8 cellular contexts compared by ENCODE assay signal in genomic region chr12:123670882-123671728, GRCh38. TPM values are rescaled to one million over a fixed set of nuclear protein-coding genes. Genes with fewer than 3 reads are reported as not detected.
DNase-seq lines count a peak whose midpoint lies in the region; ATAC-seq, FAIRE-seq and TF ChIP-seq lines count a peak whose summit lies in the region.

Gene TCTN2, plus strand, starts transcription at chr12:123671113. Its CDS starts 128 bp downstream, at chr12:123671241.

- intact Hi-C loops in Caco-2 (cut with micrococcal nuclease; ENCODE audit: unreplicated experiment) = loop anchor here (5.0 kb wide), 1 partner anchor 39 kb away; the partner anchor contains the start of genes EIF2B1 and GTF2H3

- no peaks in the 10 kb centered on the region for H3K27me3 Mint-ChIP-seq in Caco-2 (ENCODE audit: insufficient read depth, unreplicated experiment)
- H3K27me3 Mint-ChIP-seq in activated CD8-positive, alpha-beta memory T cell treated with anti-CD3 and anti-CD28 coated beads, Interleukin-2, amount 10 ng/mL, durations not matched to agents 7 days and 5 days = no peaks in the 10 kb centered on the region

- H3K27ac Mint-ChIP-seq in Caco-2 (ENCODE audit: unreplicated experiment) = peak within 1 kb of the TSS; percentile 57
- H3K27ac Mint-ChIP-seq in activated CD8-positive, alpha-beta memory T cell treated with anti-CD3 and anti-CD28 coated beads, Interleukin-2, amount 10 ng/mL, durations not matched to agents 7 days and 5 days = peak within 1 kb of the TSS; percentile 19

- H3K4me1 ChIP-seq in Caco-2 = no peaks in the 10 kb centered on the region
- H3K4me1 ChIP-seq in mesodermal cell (ENCODE audit: control insufficient read depth, insufficient read depth, low read length, poor library complexity, severe bottlenecking) = no peaks in the 10 kb centered on the region

- no peak within 1 kb of the TSS for H3K27ac ChIP-seq in mesodermal cell (ENCODE audit: low read depth, low read length, severe bottlenecking)

- POLR2A ChIA-PET in Caco-2 (lab: Charles Lee) = no interaction called here

- TF ChIP-seq CTCF in Caco-2 (IDR thresholded peaks at IDR 0.05; ENCODE audit: insufficient read depth in 1 of 2, low read depth in 1 of 2, low read length in 1 of 2, severe bottlenecking in 1 of 2, unreplicated experiment in 1 of 2) = no peak

- ATAC-seq in GM21423 (IDR thresholded peaks at IDR 0.05; ENCODE audit: unreplicated experiment) = peak; percentile 98
- ATAC-seq in activated CD8-positive, alpha-beta memory T cell treated with anti-CD3 and anti-CD28 coated beads, Interleukin-2, amount 10 ng/mL, durations not matched to agents 7 days and 5 days = peak; percentile 100

- peak; percentile 65 for FAIRE-seq in endometrium (lab: Jason Lieb, UNC)

- 2 to 4% methylated on average over 43 to 49 of the region's 53 CpGs for WGBS in mesodermal cell (ENCODE audit: insufficient coverage in 2 of 2), 2 experiments

- H3K9me3 ChIP-seq in Caco-2 (no peaks in the 10 kb centered on the region), mesodermal cell (ENCODE audit: control insufficient read depth, low read length) (no peaks in the 10 kb centered on the region)

- H3K4me3 ChIP-seq in Caco-2 (ENCODE audit: low read depth, low read length) (peak within 1 kb of the TSS; percentile 92), mesodermal cell (ENCODE audit: extremely low read depth, insufficient read depth, low read length, poor library complexity, severe bottlenecking) (peak within 1 kb of the TSS; percentile 62)

- DNase-seq in Caco-2 = peak; percentile 94 to 95
- DNase-seq in HUDEP-2 (lab: John Stamatoyannopoulos, UW; ENCODE audit: unreplicated experiment in 76 of 76) = peak in 75 of 76 experiments; percentile 27 to 96 (median 91)
- DNase-seq in NOMO-1 treated with dmso at 0.1 percent for 144 hours (lab: John Stamatoyannopoulos, UW; ENCODE audit: unreplicated experiment) = peak; percentile 76
- DNase-seq in activated CD8-positive, alpha-beta memory T cell treated with anti-CD3 and anti-CD28 coated beads, Interleukin-2, amount 10 ng/mL, durations not matched to agents 7 days and 5 days = peak; percentile 97
- DNase-seq in stimulated activated CD8-positive, alpha-beta memory T cell treated with anti-CD3 and anti-CD28 coated beads, Interleukin-15, amount 100 ng/mL, for 1 hour (ENCODE audit: low read depth) = peak; percentile 88

- peaks cover 8% of the 10 kb centered on the region for H3K4me1 Mint-ChIP-seq in Caco-2 (ENCODE audit: low read depth, unreplicated experiment)
- H3K4me1 Mint-ChIP-seq in activated CD8-positive, alpha-beta memory T cell treated with anti-CD3 and anti-CD28 coated beads, Interleukin-2, amount 10 ng/mL, durations not matched to agents 7 days and 5 days = peaks cover 10% of the 10 kb centered on the region

- no peaks in the 10 kb centered on the region for H3K9me3 Mint-ChIP-seq in Caco-2 (ENCODE audit: unreplicated experiment)
- H3K9me3 Mint-ChIP-seq in activated CD8-positive, alpha-beta memory T cell treated with anti-CD3 and anti-CD28 coated beads, Interleukin-2, amount 10 ng/mL, durations not matched to agents 7 days and 5 days (ENCODE audit: low read depth) = no peaks in the 10 kb centered on the region

- H3K36me3 ChIP-seq in Caco-2 (ENCODE audit: control insufficient read depth, insufficient read depth, low read length) (no peaks in the 10 kb centered on the region), mesodermal cell (ENCODE audit: control insufficient read depth, insufficient read depth, low read length) (peaks cover 26% of the 10 kb centered on the region)

- BruUV-seq in Caco-2 (replicated peaks; lab: Mats Ljungman, UMichigan) = TSS peak; percentile 50

- peak within 1 kb of the TSS; percentile 80 for H3K4me3 Mint-ChIP-seq in Caco-2 (ENCODE audit: unreplicated experiment)
- H3K4me3 Mint-ChIP-seq in activated CD8-positive, alpha-beta memory T cell treated with anti-CD3 and anti-CD28 coated beads, Interleukin-2, amount 10 ng/mL, durations not matched to agents 7 days and 5 days = peak within 1 kb of the TSS; percentile 79

- H3K27me3 ChIP-seq in Caco-2 (replicated peaks; ENCODE audit: control insufficient read depth, insufficient read depth, low read length) = no peaks in the 10 kb centered on the region

- H3K36me3 Mint-ChIP-seq in Caco-2 (ENCODE audit: insufficient read depth, unreplicated experiment) = peaks cover 6% of the 10 kb centered on the region
- H3K36me3 Mint-ChIP-seq in activated CD8-positive, alpha-beta memory T cell treated with anti-CD3 and anti-CD28 coated beads, Interleukin-2, amount 10 ng/mL, durations not matched to agents 7 days and 5 days = no peaks in the 10 kb centered on the region

- CTCF ChIA-PET in Caco-2 (lab: Charles Lee) = interaction anchor here (0.6 kb wide), 1 partner anchor 118 kb away, joined by 5 read pairs; no protein-coding TSS in a partner anchor
- CTCF ChIA-PET in activated CD8-positive, alpha-beta memory T cell treated with anti-CD3 and anti-CD28 coated beads, Interleukin-2, amount 10 ng/mL, durations not matched to agents 7 days and 5 days (lab: Charles Lee) = interaction anchor here (1.0 to 2.5 kb wide), 3 partner anchors 10 to 41 kb away, joined by 4 to 11 read pairs (median 4); partner anchors contain the start of gene ATP6V0A2

RNA-seq across cellular contexts. Expression of gene TCTN2, which starts in this region (rescaled TPM):
- 7.3 TPM in 2 replicates for total RNA-seq in Caco-2 (2022)
- total RNA-seq in activated CD8-positive, alpha-beta memory T cell treated with anti-CD3 and anti-CD28 coated beads, Interleukin-2, amount 10 ng/mL, durations not matched to agents 7 days and 5 days = 1 to 10 TPM; 2.6 to 2.9 TPM
- polyA plus RNA-seq in mesodermal cell (2013, experiment 1 of 2) = 11.8 TPM
- polyA plus RNA-seq in mesodermal cell (2013, experiment 2 of 2) = 12.0 TPM
